In the genomic region with DNA sequence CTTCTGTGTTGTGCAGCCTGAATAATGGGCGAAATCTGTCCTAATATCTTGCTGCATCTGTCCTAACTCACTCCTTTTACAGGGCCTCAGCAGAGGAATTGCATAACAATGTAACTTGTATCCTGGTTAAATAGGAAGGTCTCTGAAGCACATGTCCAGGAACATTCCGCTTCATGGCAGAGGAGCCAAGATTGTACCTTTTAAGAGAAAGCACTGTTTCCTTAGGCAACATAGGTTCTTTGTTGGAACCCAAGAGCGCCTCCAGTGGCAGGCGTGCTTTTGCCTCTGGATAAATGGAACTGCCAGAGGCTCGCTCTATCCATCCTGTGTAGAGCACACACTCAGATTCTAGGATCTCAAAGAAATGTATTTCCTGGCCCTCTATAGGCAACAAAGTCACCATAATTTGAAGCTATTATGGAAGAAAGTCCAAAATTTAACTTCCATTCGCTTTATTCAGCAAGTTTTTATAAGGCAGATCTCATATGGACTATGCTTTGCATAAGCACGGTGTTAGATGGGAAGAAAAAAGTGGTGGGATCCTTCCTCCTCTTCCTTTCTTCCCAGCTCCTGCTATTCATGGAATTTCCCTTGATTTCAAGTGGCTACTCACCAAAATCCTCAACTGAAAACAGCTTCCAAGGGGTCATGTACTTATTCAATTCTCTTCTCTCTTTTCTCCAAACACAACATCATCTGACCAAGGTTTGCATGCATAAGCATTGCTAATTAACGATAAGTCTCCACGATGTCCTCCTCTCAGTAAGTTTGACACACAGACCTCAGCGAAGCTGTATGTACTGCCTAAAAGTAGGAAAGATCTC, we compare ENCODE assay signal across 9 cellular contexts. TPM values are rescaled to one million over a fixed set of nuclear protein-coding genes. Genes with fewer than 3 reads are reported as not detected.
A peak's percentile ranks its signal among the peaks of the same experiment; 100 is the strongest.
DNase-seq lines count a peak whose midpoint lies in the region; ATAC-seq and TF ChIP-seq lines count a peak whose summit lies in the region.
"Had no signal": no experiment of that assay in that cellular context is flagged by ENCODE, and none has a peak within 500 bp of the region (broad histone marks: within the 10 kb centered on the region; RNA-seq: fewer than 3 reads in every experiment).

A gene with protein sequence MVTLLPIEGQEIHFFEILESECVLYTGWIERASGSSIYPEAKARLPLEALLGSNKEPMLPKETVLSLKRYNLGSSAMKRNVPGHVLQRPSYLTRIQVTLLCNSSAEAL (minus strand): TSS at position 696 of the 824 bp plus-strand sequence. CDS start 293 bp downstream, at position 403.

- H3K23me2 ChIP-seq in H9 (ENCODE audit: insufficient read length, low read depth, low read length, poor library complexity, severe bottlenecking) = no peaks in the 10 kb centered on the region

- H4K91ac ChIP-seq in H9 (ENCODE audit: insufficient read length, low read depth, low read length) = no peak within 1 kb of the TSS

- no peaks in the 10 kb centered on the region for H3K79me1 ChIP-seq in H9 (ENCODE audit: insufficient read depth, low read depth, low read length, poor library complexity, severe bottlenecking)

- no peak within 1 kb of the TSS for H3K23ac ChIP-seq in H9 (ENCODE audit: insufficient read length, low read depth, low read length)

- H3K79me2 ChIP-seq in H9 (ENCODE audit: insufficient read depth, low read length) = no peaks in the 10 kb centered on the region

- H4K5ac ChIP-seq in H9 (ENCODE audit: insufficient read length, low read depth, low read length) = no peak within 1 kb of the TSS

- H3K4me1 Mint-ChIP-seq in H9 (peaks cover 7 to 11% of the 10 kb centered on the region in 2 experiments; a peak in 3 of 4 replicates), T-cell (no peaks in the 10 kb centered on the region)
- H3K4me1 Mint-ChIP-seq: IgD-negative memory B cell had no signal

- H3K9me3 Mint-ChIP-seq in H9 (no peaks in the 10 kb centered on the region), T-cell (no peaks in the 10 kb centered on the region)

- H3K27me3 ChIP-seq in H9 (ENCODE audit: insufficient read depth, low read length) (no peaks in the 10 kb centered on the region), body of pancreas (no peaks in the 10 kb centered on the region), right lobe of liver (no peaks in the 10 kb centered on the region), H7 (ENCODE audit: control insufficient read depth, insufficient read depth, low read length) (no peaks in the 10 kb centered on the region)

- H2AK5ac ChIP-seq in H9 (ENCODE audit: insufficient read length, low read length) = no peak within 1 kb of the TSS

- H4K8ac ChIP-seq in H9 (replicated peaks; ENCODE audit: insufficient read length, low read depth, low read length) = no peak within 1 kb of the TSS

- no peak within 1 kb of the TSS for H2AFZ ChIP-seq in H9 (ENCODE audit: low read length)

- H3K4me3 ChIP-seq in body of pancreas = no peak within 1 kb of the TSS
- H3K4me3 ChIP-seq in right lobe of liver = no peak within 1 kb of the TSS
- no peak within 1 kb of the TSS for H3K4me3 ChIP-seq in H7 (ENCODE audit: insufficient read depth, low read depth, low read length)

- H3K4ac ChIP-seq in H9 (ENCODE audit: low read depth, low read length) = no peak within 1 kb of the TSS

- no peak within 1 kb of the TSS for H3T11ph ChIP-seq in H9 (ENCODE audit: low read length)

- H2BK5ac ChIP-seq in H9 (ENCODE audit: insufficient read length, low read length) = no peak within 1 kb of the TSS

- TF ChIP-seq POLR2A in body of pancreas (IDR thresholded peaks at IDR 0.05) (no peak), right lobe of liver (IDR thresholded peaks at IDR 0.05) (no peak)

- no peak within 1 kb of the TSS for H2BK12ac ChIP-seq in H9 (ENCODE audit: insufficient read length, low read depth, low read length)

- no peaks in the 10 kb centered on the region for H4K20me1 ChIP-seq in H9 (ENCODE audit: control insufficient read depth, insufficient read depth, insufficient read length)

- ATAC-seq in body of pancreas (peak; percentile 35), right lobe of liver (peak in 1 of 4 donors; percentile 17), GM18511 (IDR thresholded peaks at IDR 0.05; ENCODE audit: unreplicated experiment) (no peak), GM21717 (IDR thresholded peaks at IDR 0.05; ENCODE audit: unreplicated experiment) (no peak), T-cell (replicated peaks in 1 of 4) (no peak)

- no peak within 1 kb of the TSS for H3K14ac ChIP-seq in H9 (ENCODE audit: insufficient read depth, low read length)

- DNase-seq in H9 (peak; percentile 73), body of pancreas (peak; percentile 24 to 55 (median 27)), right lobe of liver (no peak), T-cell (no peak), H7 (no peak)

- H3K9me3 ChIP-seq in H9 (ENCODE audit: control insufficient read depth, low read depth, low read length) (no peaks in the 10 kb centered on the region), body of pancreas (no peaks in the 10 kb centered on the region), right lobe of liver (no peaks in the 10 kb centered on the region)

- no peak within 1 kb of the TSS for H3K56ac ChIP-seq in H9 (ENCODE audit: insufficient read length, low read depth, low read length)

- H3K4me1 ChIP-seq in H9 (ENCODE audit: insufficient read depth, low read length) = no peaks in the 10 kb centered on the region; the same call in 1 of the 2 replicates
- H3K4me1 ChIP-seq in body of pancreas = no peaks in the 10 kb centered on the region
- peaks cover 0 to 6% (median 0%) of the 10 kb centered on the region in 4 donors for H3K4me1 ChIP-seq in right lobe of liver

- no peak within 1 kb of the TSS for H2BK15ac ChIP-seq in H9 (ENCODE audit: low read depth, low read length)

- no peak within 1 kb of the TSS for H3K27ac Mint-ChIP-seq in H9
- H3K27ac Mint-ChIP-seq in T-cell = no peak within 1 kb of the TSS

- H3K27ac ChIP-seq in 22Rv1 = no peak within 1 kb of the TSS
- H3K27ac ChIP-seq in H9 (ENCODE audit: insufficient read length, low read depth, low read length) = no peak within 1 kb of the TSS
- no peak within 1 kb of the TSS for H3K27ac ChIP-seq in body of pancreas
- no peak within 1 kb of the TSS for H3K27ac ChIP-seq in right lobe of liver

- POLR2A ChIA-PET in T-cell (lab: Charles Lee) = interaction anchor here in 1 of 2 donors (0.6 kb wide), 1 partner anchor 1813 kb away, joined by 3 read pairs; no protein-coding TSS in a partner anchor

- H2BK20ac ChIP-seq in H9 (ENCODE audit: low read depth, low read length, poor library complexity, severe bottlenecking) = no peak within 1 kb of the TSS

- no CpG with 5 or more reads among the region's 10 CpGs for WGBS in H9 (ENCODE audit: extremely low coverage, insufficient read length, low lambda C conversion rate)
- WGBS in body of pancreas, 2 donors = 68 to 69% methylated on average over 10 of the region's 10 CpGs
- WGBS in right lobe of liver (ENCODE audit: insufficient coverage, low coverage, low lambda C conversion rate, missing lambda C conversion rate) = 79% methylated on average over 7 of the region's 10 CpGs

- H3K36me3 ChIP-seq in body of pancreas (replicated peaks in 1 of 2; ENCODE audit: insufficient read depth in 1 of 2, low read depth in 2 of 2) (no peaks in the 10 kb centered on the region), right lobe of liver (no peaks in the 10 kb centered on the region), H7 (replicated peaks; ENCODE audit: control insufficient read depth, insufficient read depth, low read length) (no peaks in the 10 kb centered on the region)

- intact Hi-C loops in body of pancreas (cut with DNase I) (no loop called here), right lobe of liver (cut with DNase I) (no loop called here)

- no peaks in the 10 kb centered on the region for H3K36me3 Mint-ChIP-seq in H9 (ENCODE audit: insufficient read depth in 1 of 3, low read depth in 3 of 3)
- H3K36me3 Mint-ChIP-seq in T-cell = no peaks in the 10 kb centered on the region
- H3K36me3 Mint-ChIP-seq: IgD-negative memory B cell had no signal

- H2BK120ac ChIP-seq in H9 (ENCODE audit: low read depth, low read length, poor library complexity, severe bottlenecking) = no peak within 1 kb of the TSS

- no peak within 1 kb of the TSS for H3K9ac ChIP-seq in H9 (ENCODE audit: extremely low read depth, insufficient read length, low read length)

- H3K4me3 Mint-ChIP-seq in H9 = no peak within 1 kb of the TSS
- no peak within 1 kb of the TSS for H3K4me3 Mint-ChIP-seq in T-cell
- H3K4me3 Mint-ChIP-seq: IgD-negative memory B cell had no signal

- no peak within 1 kb of the TSS for H3K18ac ChIP-seq in H9 (ENCODE audit: insufficient read length, low read depth, low read length)

- H3K27me3 Mint-ChIP-seq in H9 (ENCODE audit: low read depth) (no peaks in the 10 kb centered on the region), T-cell (peaks cover 2 to 17% of the 10 kb centered on the region in 2 donors)
- H3K27me3 Mint-ChIP-seq: IgD-negative memory B cell had no signal

- peak; percentile 86 for TF ChIP-seq CTCF in 22Rv1 (IDR thresholded peaks at IDR 0.05)
- TF ChIP-seq CTCF in H9 (conservative IDR thresholded peaks at IDR 0.05) = peak; percentile 85
- TF ChIP-seq CTCF in body of pancreas (IDR thresholded peaks at IDR 0.05) = peak; percentile 13 to 48 (median 31)
- peak in 3 of 4 donors; percentile 24 to 32 (median 25) for TF ChIP-seq CTCF in right lobe of liver (IDR thresholded peaks at IDR 0.05)

- CTCF ChIA-PET in T-cell (lab: Charles Lee) = interaction anchor here in 1 of 2 donors (1.0 kb wide), 1 partner anchor 9 kb away, joined by 3 read pairs; no protein-coding TSS in a partner anchor

- no peak within 1 kb of the TSS for H3K4me2 ChIP-seq in H9 (ENCODE audit: insufficient read depth, insufficient read length, low read length)

RNA-seq across cellular contexts. Expression of the gene that starts here (rescaled TPM):
- total RNA-seq in H9 (2021) = not detected in 2 replicates
- total RNA-seq in body of pancreas = not detected
- under 1 TPM in 3 of 6 experiments, not detected in 3; 0.24 to 0.93 (median 0.42) TPM for total RNA-seq in right lobe of liver
- not detected for total RNA-seq in T-cell
- total RNA-seq in H7 (2014; rRNA removed; shearing (Covaris generic)) = not detected in 2 replicates

Comparison
In these comparisons a context has a peak if more than half of its experiments do, and no peak if none do; other contexts are left out.
1. Peak in DNase-seq in H9; RNA of the gene not detected or under 1 TPM.
2. Peak in DNase-seq and ATAC-seq in body of pancreas; RNA of the gene not detected or under 1 TPM.
3. CTCF ChIP-seq: peak in every context shown above with its lines; median percentile 86 in 22Rv1; 85 in H9; 31 in body of pancreas; 25 in right lobe of liver.